In genomic region chrX:119529355-119530276, GRCh38 we compare ENCODE assay signal across 23 cellular contexts. TPM values are rescaled to one million over a fixed set of nuclear protein-coding genes. Genes with fewer than 3 reads are reported as not detected.
DNase-seq lines count a peak whose midpoint lies in the region; FAIRE-seq and TF ChIP-seq lines count a peak whose summit lies in the region.
"Had no signal": no experiment of that assay in that cellular context is flagged by ENCODE, and none has a peak within 500 bp of the region (broad histone marks: within the 10 kb centered on the region; RNA-seq: fewer than 3 reads in every experiment).

No MANE protein-coding gene starts in this region.

- H3K79me2 ChIP-seq in DOHH2 (ENCODE audit: control insufficient read depth, low read length) (no peaks in the 10 kb centered on the region), astrocyte (ENCODE audit: insufficient read depth, low read length) (no peaks in the 10 kb centered on the region), GM23248 (ENCODE audit: insufficient read depth) (no peaks in the 10 kb centered on the region)

- H3K4me1 Mint-ChIP-seq in astrocyte (ENCODE audit: low read depth, unreplicated experiment) (no peaks in the 10 kb centered on the region), osteocyte (ENCODE audit: unreplicated experiment) (peaks cover 6% of the 10 kb centered on the region)

- H3K4me3 Mint-ChIP-seq in astrocyte (ENCODE audit: unreplicated experiment) (no peak overlapping the region), osteocyte (ENCODE audit: unreplicated experiment) (no peak overlapping the region)
- H3K4me3 Mint-ChIP-seq: activated naive CD4-positive, alpha-beta T cell treated with anti-CD3 and anti-CD28 coated beads for 36 hours; activated T-cell treated with anti-CD3 and anti-CD28 coated beads, Interleukin-2, amount 50 U/mL, for 72 hours; naive thymus-derived CD8-positive, alpha-beta T cell had no signal

- H3K4me1 ChIP-seq in DOHH2 (ENCODE audit: control insufficient read depth, low read length) (peaks cover 11% of the 10 kb centered on the region), astrocyte (ENCODE audit: insufficient read depth, low read length) (no peaks in the 10 kb centered on the region), GM23248 (ENCODE audit: insufficient read depth) (no peaks in the 10 kb centered on the region)

- H3K4me3 ChIP-seq in DOHH2 (ENCODE audit: low read length) (peak overlapping the region; percentile 14; the same call in 1 of the 2 replicates), astrocyte (ENCODE audit: insufficient read depth, low read depth, low read length) (no peak overlapping the region), GM23248 (no peak overlapping the region)
- H3K4me3 ChIP-seq: ovary had no signal

- no peaks in the 10 kb centered on the region for H4K20me1 ChIP-seq in DOHH2 (ENCODE audit: control insufficient read depth, insufficient read depth, low read depth, low read length)
- no peaks in the 10 kb centered on the region for H4K20me1 ChIP-seq in astrocyte (ENCODE audit: insufficient read depth, low read length)
- no peaks in the 10 kb centered on the region for H4K20me1 ChIP-seq in GM23248 (ENCODE audit: insufficient read depth)

- H3F3A ChIP-seq in DOHH2 (ENCODE audit: control insufficient read depth, insufficient read depth), result no peaks in the 10 kb centered on the region
- no peaks in the 10 kb centered on the region for H3F3A ChIP-seq in GM23248 (ENCODE audit: insufficient read depth)

- WGBS in GM23248 (ENCODE audit: low coverage in 1 of 2, low lambda C conversion rate in 2 of 2, missing lambda C conversion rate in 2 of 2), 2 experiments, result 47 to 50% methylated on average over 9 of the region's 9 CpGs

- no peaks in the 10 kb centered on the region for H3K9me2 ChIP-seq in DOHH2 (replicated peaks; ENCODE audit: control insufficient read depth, low read length)
- no peaks in the 10 kb centered on the region for H3K9me2 ChIP-seq in GM23248 (ENCODE audit: insufficient read depth)

- H3K27ac Mint-ChIP-seq in astrocyte (ENCODE audit: unreplicated experiment), result no peak overlapping the region
- H3K27ac Mint-ChIP-seq in osteocyte (ENCODE audit: unreplicated experiment), result peak overlapping the region; percentile 29
- H3K27ac Mint-ChIP-seq: activated naive CD4-positive, alpha-beta T cell treated with anti-CD3 and anti-CD28 coated beads for 36 hours; activated T-cell treated with anti-CD3 and anti-CD28 coated beads, Interleukin-2, amount 50 U/mL, for 72 hours; naive thymus-derived CD8-positive, alpha-beta T cell had no signal

- H3K27me3 ChIP-seq in DOHH2 (ENCODE audit: control insufficient read depth, low read length), result no peaks in the 10 kb centered on the region
- no peaks in the 10 kb centered on the region for H3K27me3 ChIP-seq in astrocyte (ENCODE audit: insufficient read depth, low read length)
- no peaks in the 10 kb centered on the region for H3K27me3 ChIP-seq in GM23248 (replicated peaks; ENCODE audit: insufficient read depth)
- H3K27me3 ChIP-seq: ovary had no signal

- H3K4me2 ChIP-seq in DOHH2 (ENCODE audit: low read length) (peak overlapping the region; percentile 47), astrocyte (ENCODE audit: low read length) (no peak overlapping the region), GM23248 (ENCODE audit: unreplicated experiment) (no peak overlapping the region)

- TF ChIP-seq CTCF in DOHH2 (IDR thresholded peaks at IDR 0.05; ENCODE audit: low read depth, low read length, poor library complexity, severe bottlenecking) (no peak), astrocyte (IDR thresholded peaks at IDR 0.05; ENCODE audit: insufficient read depth, low read depth, low read length) (no peak), osteocyte (IDR thresholded peaks at IDR 0.05) (no peak), D721Med (IDR thresholded peaks at IDR 0.05; ENCODE audit: insufficient read depth, missing control alignments) (no peak)

- H3K9me3 ChIP-seq in DOHH2 (ENCODE audit: control insufficient read depth, insufficient read depth, low read length) (no peaks in the 10 kb centered on the region), astrocyte (ENCODE audit: insufficient read depth, low read depth, low read length) (no peaks in the 10 kb centered on the region), GM23248 (ENCODE audit: low read depth) (no peaks in the 10 kb centered on the region)
- H3K9me3 ChIP-seq: ovary had no signal

- DNase-seq in NOMO-1 (lab: John Stamatoyannopoulos, UW; ENCODE audit: unreplicated experiment in 2 of 2) (peak; percentile 67 to 83), astrocyte (ENCODE audit: low read depth) (no peak), osteocyte (ENCODE audit: extremely low spot score, unreplicated experiment) (no peak), D721Med (ENCODE audit: insufficient read length, low spot score) (no peak), GM23248 (no peak)
- no peak for DNase-seq in activated CD4-positive, alpha-beta T cell treated with anti-CD3 and anti-CD28 coated beads for 1 hour
- no peak for DNase-seq in NK-92 treated with Interleukin-12 subunit alpha and Interleukin-12 subunit beta, amount 100 ng/mL, for 24 hours (lab: John Stamatoyannopoulos, UW)
- DNase-seq: activated naive CD4-positive, alpha-beta T cell treated with anti-CD3 and anti-CD28 coated beads for 36 hours; activated T-cell treated with anti-CD3 and anti-CD28 coated beads, Interleukin-2, amount 50 U/mL, for 72 hours; C1 segment of cervical spinal cord; caudate nucleus; glutamatergic neuron; HCEC 1CT; KG1; left colon; naive thymus-derived CD8-positive, alpha-beta T cell; NCI-H1092; NCI-H2029 treated with DMSO at 0.1 percent for 48 hours; ovary; right cardiac atrium; stimulated activated CD4-positive, alpha-beta T cell treated with anti-CD3 and anti-CD28 coated beads, Interleukin-15, amount 100 ng/mL, for 24 hours; stimulated activated CD8-positive, alpha-beta memory T cell treated with anti-CD3 and anti-CD28 coated beads, Interleukin-4, amount 100 ng/mL, for 48 hours had no signal

- in situ Hi-C loops in GM23248 (cut with MboI), result no loop called here

- no peak overlapping the region for H3K9ac ChIP-seq in astrocyte (ENCODE audit: low read length)
- H3K9ac ChIP-seq in GM23248, result no peak overlapping the region

- H3K9me3 Mint-ChIP-seq in astrocyte (ENCODE audit: unreplicated experiment) (no peaks in the 10 kb centered on the region), osteocyte (ENCODE audit: unreplicated experiment) (peaks cover 7% of the 10 kb centered on the region)
- H3K9me3 Mint-ChIP-seq: activated naive CD4-positive, alpha-beta T cell treated with anti-CD3 and anti-CD28 coated beads for 36 hours; activated T-cell treated with anti-CD3 and anti-CD28 coated beads, Interleukin-2, amount 50 U/mL, for 72 hours had no signal

- H2AFZ ChIP-seq in astrocyte (ENCODE audit: low read depth, low read length) (no peak overlapping the region), GM23248 (no peak overlapping the region)

- FAIRE-seq in astrocyte (lab: Jason Lieb, UNC), result peak; percentile 9
- FAIRE-seq in D721Med (lab: Jason Lieb, UNC), result no peak

- H3K36me3 ChIP-seq in DOHH2 (ENCODE audit: control insufficient read depth, low read length) (no peaks in the 10 kb centered on the region), astrocyte (ENCODE audit: insufficient read depth, low read length) (no peaks in the 10 kb centered on the region), GM23248 (ENCODE audit: low read depth) (no peaks in the 10 kb centered on the region)
- H3K36me3 ChIP-seq: ovary had no signal

- H3K27ac ChIP-seq in DOHH2 (ENCODE audit: low read depth, low read length), result no peak overlapping the region
- no peak overlapping the region for H3K27ac ChIP-seq in astrocyte (ENCODE audit: low read depth, low read length)
- no peak overlapping the region for H3K27ac ChIP-seq in GM23248
- H3K27ac ChIP-seq: ovary had no signal

- H3K36me3 Mint-ChIP-seq in astrocyte (ENCODE audit: low read depth, unreplicated experiment), result no peaks in the 10 kb centered on the region
- H3K36me3 Mint-ChIP-seq in osteocyte (ENCODE audit: unreplicated experiment), result peaks cover 5% of the 10 kb centered on the region

- H3K27me3 Mint-ChIP-seq in astrocyte (ENCODE audit: low read depth, unreplicated experiment) (no peaks in the 10 kb centered on the region), osteocyte (ENCODE audit: unreplicated experiment) (no peaks in the 10 kb centered on the region)
- H3K27me3 Mint-ChIP-seq: naive thymus-derived CD8-positive, alpha-beta T cell had no signal

RNA-seq across cellular contexts. Expression of gene STEEP1, which starts 35.6 kb away (rescaled TPM):
- 19.2 and 22.1 TPM in 2 replicates for total RNA-seq in astrocyte
- total RNA-seq in osteocyte, result 26.0 and 26.2 TPM in 2 replicates
- total RNA-seq in GM23248 (2014; rRNA removed; shearing (Covaris generic)), result 31.5 and 33.1 TPM in 2 replicates
- polyA plus RNA-seq in GM23248 (2016; fragmentation: Nextera tagmentation; extraction: Ambion mirVana), result 11.8 TPM in 2 replicates

RNA-seq across cellular contexts. Expression of gene UBE2A, which starts 44.7 kb away (rescaled TPM):
- 75.9 and 78.9 TPM in 2 replicates for total RNA-seq in astrocyte
- 66.5 and 68.2 TPM in 2 replicates for total RNA-seq in osteocyte
- 36.1 and 51.0 TPM in 2 replicates for total RNA-seq in GM23248 (2014; rRNA removed; shearing (Covaris generic))
- polyA plus RNA-seq in GM23248 (2016; fragmentation: Nextera tagmentation; extraction: Ambion mirVana), result 147 and 150 TPM in 2 replicates

Comparison
In these comparisons a context has a peak if more than half of its experiments do, and no peak if none do; other contexts are left out.
1. DNase-seq: peak in NOMO-1 (2 of 2); none in astrocyte (single experiment), osteocyte (single experiment), D721Med (single experiment), activated CD4-positive, alpha-beta T cell treated with anti-CD3 and anti-CD28 coated beads for 1 hour (single experiment), GM23248 (single experiment) and NK-92 treated with Interleukin-12 subunit alpha and Interleukin-12 subunit beta, amount 100 ng/mL, for 24 hours (single experiment).